ENCODE assay signal across 14 cellular contexts in genomic region chr2:106996136-106996769, GRCh38.
DNase-seq lines count a peak whose midpoint lies in the region; ATAC-seq and TF ChIP-seq lines count a peak whose summit lies in the region.
"Had no signal": no experiment of that assay in that cellular context is flagged by ENCODE, and none has a peak within 500 bp of the region (broad histone marks: within the 10 kb centered on the region; RNA-seq: fewer than 3 reads in every experiment).

No MANE protein-coding gene starts in this region.

- no peak for TF ChIP-seq CTCF in upper lobe of right lung (IDR thresholded peaks at IDR 0.05)
- no peak for TF ChIP-seq CTCF in OCI-LY7 (conservative IDR thresholded peaks at IDR 0.05; ENCODE audit: low read length)
- no peak for TF ChIP-seq CTCF in A673 (conservative IDR thresholded peaks at IDR 0.05; ENCODE audit: low read depth, low read length)

- H3K27me3 ChIP-seq in upper lobe of right lung (peaks cover 5% of the 10 kb centered on the region), A673 (replicated peaks; ENCODE audit: insufficient read depth, low read depth, low read length, poor library complexity) (no peaks in the 10 kb centered on the region)

- POLR2A ChIA-PET in OCI-LY7 (lab: Charles Lee): no interaction called here
- POLR2A ChIA-PET in A673 (lab: Charles Lee; ENCODE audit: low non-redundant PET): no interaction called here

- no peaks in the 10 kb centered on the region for H4K20me1 ChIP-seq in OCI-LY7 (ENCODE audit: insufficient read depth, low read length)

- no peak overlapping the region for H3K27ac ChIP-seq in upper lobe of right lung
- H3K27ac ChIP-seq in OCI-LY7 (ENCODE audit: low read depth, low read length, poor library complexity, severe bottlenecking): no peak overlapping the region
- H3K27ac ChIP-seq in A673 (ENCODE audit: low read depth, low read length, poor library complexity, severe bottlenecking): no peak overlapping the region

- no peaks in the 10 kb centered on the region for H3K9me3 ChIP-seq in upper lobe of right lung
- no peaks in the 10 kb centered on the region for H3K9me3 ChIP-seq in OCI-LY7 (ENCODE audit: low read length)
- H3K9me3 ChIP-seq in A673 (ENCODE audit: low read depth, low read length, poor library complexity, severe bottlenecking): no peaks in the 10 kb centered on the region

- intact Hi-C loops in Right ventricle myocardium superior (cut with DNase I) (no loop called here), cardiac septum (cut with DNase I) (no loop called here), left cardiac atrium (cut with DNase I) (no loop called here), upper lobe of right lung (cut with DNase I) (no loop called here), OCI-LY7 (cut with micrococcal nuclease; ENCODE audit: unreplicated experiment) (no loop called here), A673 (cut with micrococcal nuclease; ENCODE audit: unreplicated experiment) (no loop called here)

- DNase-seq in Right ventricle myocardium superior (no peak), cardiac septum (ENCODE audit: low spot score) (no peak), NCI-H748 treated with DMSO at 0.1 percent for 48 hours (lab: John Stamatoyannopoulos, UW) (peak; percentile 38), left cardiac atrium (no peak), upper lobe of right lung (no peak), OCI-LY7 (ENCODE audit: low spot score) (no peak), GF-D8 (lab: John Stamatoyannopoulos, UW) (no peak), A673 (ENCODE audit: low spot score) (no peak)
- DNase-seq: activated CD4-positive, alpha-beta T cell treated with anti-CD3 and anti-CD28 coated beads, Interleukin-2, amount 10 ng/mL, durations not matched to agents 7 days and 5 days; Calu3; H7; KBM-7; mammary epithelial cell had no signal

- H3K4me1 ChIP-seq in upper lobe of right lung (no peaks in the 10 kb centered on the region), OCI-LY7 (ENCODE audit: insufficient read depth, low read length, poor library complexity, severe bottlenecking) (no peaks in the 10 kb centered on the region), A673 (ENCODE audit: insufficient read depth, low read length, poor library complexity, severe bottlenecking) (no peaks in the 10 kb centered on the region)

- H3K9me2 ChIP-seq in OCI-LY7 (ENCODE audit: insufficient read depth, low read length): no peaks in the 10 kb centered on the region

- BruUV-seq in OCI-LY7 (replicated peaks; lab: Mats Ljungman, UMichigan) (no TSS peak), A673 (replicated peaks; lab: Mats Ljungman, UMichigan) (no TSS peak)

- no peak overlapping the region for H2AFZ ChIP-seq in OCI-LY7 (ENCODE audit: low read length)

- H3K36me3 ChIP-seq in upper lobe of right lung: no peaks in the 10 kb centered on the region
- H3K36me3 ChIP-seq in OCI-LY7 (ENCODE audit: insufficient read depth, low read length): no peaks in the 10 kb centered on the region
- no peaks in the 10 kb centered on the region for H3K36me3 ChIP-seq in A673 (ENCODE audit: insufficient read depth, low read length, poor library complexity, severe bottlenecking)

- CTCF ChIA-PET in OCI-LY7 (lab: Charles Lee; ENCODE audit: unreplicated experiment) (no interaction called here), A673 (lab: Charles Lee) (no interaction called here)

- no peak overlapping the region for H3K4me2 ChIP-seq in OCI-LY7 (ENCODE audit: low read length)
- H3K4me2 ChIP-seq: smooth muscle cell had no signal

- ATAC-seq in Right ventricle myocardium superior (ENCODE audit: poor library complexity): peak; percentile 88
- ATAC-seq in left cardiac atrium: peak; percentile 52 to 71
- ATAC-seq in upper lobe of right lung: no peak

- H3K4me3 ChIP-seq in upper lobe of right lung (no peak overlapping the region), OCI-LY7 (ENCODE audit: low read depth, low read length, poor library complexity, severe bottlenecking) (no peak overlapping the region), A673 (ENCODE audit: low read depth, low read length, poor library complexity, severe bottlenecking) (no peak overlapping the region)
- H3K4me3 ChIP-seq: smooth muscle cell had no signal

- no peaks in the 10 kb centered on the region for H3K79me2 ChIP-seq in OCI-LY7 (ENCODE audit: insufficient read depth, low read depth, low read length)
